In genomic region chr11:45907911-45908370, GRCh38 we compare ENCODE assay signal across 1 cellular context.
TF ChIP-seq lines count a peak whose summit lies in the region.

No MANE protein-coding gene starts in this region.

TF ChIP-seq in GM12878, 131 proteins besides CTCF, POLR2A, EP300 and RAD21:
- TF ChIP-seq IKZF1 (conservative IDR thresholded peaks at IDR 0.05) (no peak), CBX3 (IDR thresholded peaks at IDR 0.05; ENCODE audit: borderline replicate concordance, low read depth) (no peak), CUX1 (IDR thresholded peaks at IDR 0.05; ENCODE audit: insufficient replicate concordance, low read depth, low read length) (no peak), PAX8 (IDR thresholded peaks at IDR 0.05) (no peak)
- TF ChIP-seq, protein P1, sequence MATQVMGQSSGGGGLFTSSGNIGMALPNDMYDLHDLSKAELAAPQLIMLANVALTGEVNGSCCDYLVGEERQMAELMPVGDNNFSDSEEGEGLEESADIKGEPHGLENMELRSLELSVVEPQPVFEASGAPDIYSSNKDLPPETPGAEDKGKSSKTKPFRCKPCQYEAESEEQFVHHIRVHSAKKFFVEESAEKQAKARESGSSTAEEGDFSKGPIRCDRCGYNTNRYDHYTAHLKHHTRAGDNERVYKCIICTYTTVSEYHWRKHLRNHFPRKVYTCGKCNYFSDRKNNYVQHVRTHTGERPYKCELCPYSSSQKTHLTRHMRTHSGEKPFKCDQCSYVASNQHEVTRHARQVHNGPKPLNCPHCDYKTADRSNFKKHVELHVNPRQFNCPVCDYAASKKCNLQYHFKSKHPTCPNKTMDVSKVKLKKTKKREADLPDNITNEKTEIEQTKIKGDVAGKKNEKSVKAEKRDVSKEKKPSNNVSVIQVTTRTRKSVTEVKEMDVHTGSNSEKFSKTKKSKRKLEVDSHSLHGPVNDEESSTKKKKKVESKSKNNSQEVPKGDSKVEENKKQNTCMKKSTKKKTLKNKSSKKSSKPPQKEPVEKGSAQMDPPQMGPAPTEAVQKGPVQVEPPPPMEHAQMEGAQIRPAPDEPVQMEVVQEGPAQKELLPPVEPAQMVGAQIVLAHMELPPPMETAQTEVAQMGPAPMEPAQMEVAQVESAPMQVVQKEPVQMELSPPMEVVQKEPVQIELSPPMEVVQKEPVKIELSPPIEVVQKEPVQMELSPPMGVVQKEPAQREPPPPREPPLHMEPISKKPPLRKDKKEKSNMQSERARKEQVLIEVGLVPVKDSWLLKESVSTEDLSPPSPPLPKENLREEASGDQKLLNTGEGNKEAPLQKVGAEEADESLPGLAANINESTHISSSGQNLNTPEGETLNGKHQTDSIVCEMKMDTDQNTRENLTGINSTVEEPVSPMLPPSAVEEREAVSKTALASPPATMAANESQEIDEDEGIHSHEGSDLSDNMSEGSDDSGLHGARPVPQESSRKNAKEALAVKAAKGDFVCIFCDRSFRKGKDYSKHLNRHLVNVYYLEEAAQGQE (IDR thresholded peaks at IDR 0.05; ENCODE audit: low read depth, low read length), result no peak
